12 cellular contexts compared by ENCODE assay signal in genomic region chr4:138891610-138892009, GRCh38.
DNase-seq lines count a peak whose midpoint lies in the region; ATAC-seq and TF ChIP-seq lines count a peak whose summit lies in the region.
"Had no signal": no experiment of that assay in that cellular context is flagged by ENCODE, and none has a peak within 500 bp of the region (broad histone marks: within the 10 kb centered on the region; RNA-seq: fewer than 3 reads in every experiment).

No MANE protein-coding gene starts in this region.

- ATAC-seq in GM18873 (IDR thresholded peaks at IDR 0.05; ENCODE audit: low FRiP score, unreplicated experiment): no peak
- ATAC-seq: left colon had no signal

- H2AFZ ChIP-seq in smooth muscle cell (ENCODE audit: low read depth): no peak overlapping the region

- H3K4me1 ChIP-seq in HUES64 (ENCODE audit: insufficient read depth, low read length): peaks cover 21% of the 10 kb centered on the region
- peaks cover 16% of the 10 kb centered on the region for H3K4me1 ChIP-seq in endocrine pancreas (ENCODE audit: control insufficient read depth, insufficient read depth, low read length)
- peaks cover 20% of the 10 kb centered on the region for H3K4me1 ChIP-seq in smooth muscle cell (ENCODE audit: low read depth)

- no peak overlapping the region for H3K4me3 Mint-ChIP-seq in activated CD4-positive, alpha-beta T cell treated with anti-CD3 and anti-CD28 coated beads, Interleukin-2, amount 10 ng/mL, durations not matched to agents 7 days and 5 days
- H3K4me3 Mint-ChIP-seq: activated T-helper 17 cell treated with anti-CD3 and anti-CD28 coated beads, Interleukin-2, amount 50 U/mL, for 72 hours; T-helper 2 cell treated with Interferon-gamma antibody and Interleukin-4, amounts not matched to agents 5 μg/mL and 100 μg/mL, for 36 hours had no signal

- no peaks in the 10 kb centered on the region for H3F3A ChIP-seq in smooth muscle cell (ENCODE audit: low read depth)

- H3K9ac ChIP-seq in HUES64 (ENCODE audit: low read depth, low read length) (no peak overlapping the region), endocrine pancreas (ENCODE audit: control insufficient read depth, insufficient read depth, low read length) (no peak overlapping the region), smooth muscle cell (ENCODE audit: low read depth) (no peak overlapping the region)

- peaks cover 10% of the 10 kb centered on the region for H3K27me3 Mint-ChIP-seq in activated CD4-positive, alpha-beta T cell treated with anti-CD3 and anti-CD28 coated beads, Interleukin-2, amount 10 ng/mL, durations not matched to agents 7 days and 5 days

- no peaks in the 10 kb centered on the region for H3K27me3 ChIP-seq in HUES64 (ENCODE audit: insufficient read depth, low read length)
- no peaks in the 10 kb centered on the region for H3K27me3 ChIP-seq in endocrine pancreas (ENCODE audit: control insufficient read depth, insufficient read depth, low read length)
- H3K27me3 ChIP-seq in smooth muscle cell (ENCODE audit: low read depth): no peaks in the 10 kb centered on the region

- H3K9me3 ChIP-seq in HUES64 (ENCODE audit: insufficient read depth, low read depth, low read length) (peaks cover 11% of the 10 kb centered on the region), endocrine pancreas (ENCODE audit: control insufficient read depth, low read length) (no peaks in the 10 kb centered on the region), smooth muscle cell (replicated peaks; ENCODE audit: low read depth) (no peaks in the 10 kb centered on the region)

- H3K36me3 Mint-ChIP-seq in activated CD4-positive, alpha-beta T cell treated with anti-CD3 and anti-CD28 coated beads, Interleukin-2, amount 10 ng/mL, durations not matched to agents 7 days and 5 days (ENCODE audit: low read depth): no peaks in the 10 kb centered on the region

- H3K36me3 ChIP-seq in HUES64 (ENCODE audit: insufficient read depth, low read length) (no peaks in the 10 kb centered on the region), endocrine pancreas (ENCODE audit: control insufficient read depth, insufficient read depth, low read length) (no peaks in the 10 kb centered on the region), smooth muscle cell (ENCODE audit: low read depth) (no peaks in the 10 kb centered on the region)

- H3K27ac Mint-ChIP-seq in activated CD4-positive, alpha-beta T cell treated with anti-CD3 and anti-CD28 coated beads, Interleukin-2, amount 10 ng/mL, durations not matched to agents 7 days and 5 days: no peak overlapping the region
- H3K27ac Mint-ChIP-seq: T-helper 2 cell treated with Interferon-gamma antibody and Interleukin-4, amounts not matched to agents 5 μg/mL and 100 μg/mL, for 36 hours had no signal

- 77% methylated on average over 4 of the region's 4 CpGs for WGBS in HUES64
- WGBS in smooth muscle cell (ENCODE audit: low lambda C conversion rate): 49% methylated on average over 4 of the region's 4 CpGs

- TF ChIP-seq CTCF in smooth muscle cell (IDR thresholded peaks at IDR 0.05; ENCODE audit: borderline replicate concordance, insufficient read depth, poor library complexity, severe bottlenecking): no peak

- POLR2A ChIA-PET in activated CD4-positive, alpha-beta T cell treated with anti-CD3 and anti-CD28 coated beads, Interleukin-2, amount 10 ng/mL, durations not matched to agents 7 days and 5 days (lab: Charles Lee): no interaction called here

- H3K4me1 Mint-ChIP-seq in activated CD4-positive, alpha-beta T cell treated with anti-CD3 and anti-CD28 coated beads, Interleukin-2, amount 10 ng/mL, durations not matched to agents 7 days and 5 days: no peaks in the 10 kb centered on the region
- H3K4me1 Mint-ChIP-seq: activated T-helper 17 cell treated with anti-CD3 and anti-CD28 coated beads, Interleukin-2, amount 50 U/mL, for 72 hours had no signal

- CTCF ChIA-PET in activated CD4-positive, alpha-beta T cell treated with anti-CD3 and anti-CD28 coated beads, Interleukin-2, amount 10 ng/mL, durations not matched to agents 7 days and 5 days (lab: Charles Lee): no interaction called here

- H3K9me3 Mint-ChIP-seq in activated CD4-positive, alpha-beta T cell treated with anti-CD3 and anti-CD28 coated beads, Interleukin-2, amount 10 ng/mL, durations not matched to agents 7 days and 5 days: no peaks in the 10 kb centered on the region
- H3K9me3 Mint-ChIP-seq: activated T-helper 17 cell treated with anti-CD3 and anti-CD28 coated beads, Interleukin-2, amount 50 U/mL, for 72 hours; T-helper 2 cell treated with Interferon-gamma antibody and Interleukin-4, amounts not matched to agents 5 μg/mL and 100 μg/mL, for 36 hours had no signal

- H3K4me2 ChIP-seq in smooth muscle cell: peak overlapping the region; percentile 32

- H3K79me2 ChIP-seq in smooth muscle cell (ENCODE audit: low read depth): no peaks in the 10 kb centered on the region

- no peaks in the 10 kb centered on the region for H4K20me1 ChIP-seq in smooth muscle cell (ENCODE audit: low read depth)

- no peak overlapping the region for H3K4me3 ChIP-seq in HUES64 (ENCODE audit: low read length)
- H3K4me3 ChIP-seq in endocrine pancreas (ENCODE audit: control insufficient read depth, insufficient read depth, low read length): peak overlapping the region; percentile 40
- H3K4me3 ChIP-seq in smooth muscle cell: no peak overlapping the region

- H3K27ac ChIP-seq in HUES64 (ENCODE audit: low read depth, low read length): peak overlapping the region; percentile 1; the same call in 1 of the 2 replicates
- H3K27ac ChIP-seq in smooth muscle cell (ENCODE audit: low read depth): peak overlapping the region; percentile 43

- DNase-seq in NCI-H748 (lab: John Stamatoyannopoulos, UW; ENCODE audit: unreplicated experiment): peak; percentile 91
- no peak for DNase-seq in smooth muscle cell (lab: John Stamatoyannopoulos, UW; ENCODE audit: unreplicated experiment)
- DNase-seq in activated CD4-positive, alpha-beta T cell treated with anti-CD3 and anti-CD28 coated beads, Interleukin-2, amount 10 ng/mL, durations not matched to agents 7 days and 5 days: no peak
- DNase-seq in GF-D8 (lab: John Stamatoyannopoulos, UW): no peak
- DNase-seq: head of caudate nucleus, left colon, NCI-H2171 treated with DMSO at 0.1 percent for 48 hours had no signal
